Comparison of ENCODE assay signal across 2 cellular contexts in genomic region chr11:127454856-127455255, GRCh38.
TF ChIP-seq lines count a peak whose summit lies in the region.

No MANE protein-coding gene starts in this region.

TF ChIP-seq in HepG2, 621 proteins besides CTCF, POLR2A, EP300 and RAD21 (continued from another document):
- TF ChIP-seq ATF2 (CRISPR knock-in tag; IDR thresholded peaks at IDR 0.05) (no peak), ZBTB37 (CRISPR knock-in tag; IDR thresholded peaks at IDR 0.05) (no peak), SRSF4 (IDR thresholded peaks at IDR 0.05; ENCODE audit: low read depth, low read length, poor library complexity, severe bottlenecking) (no peak)
TF ChIP-seq in HepG2: peak in this region for 1.

TF ChIP-seq in H1, 55 proteins besides CTCF, POLR2A, EP300 and RAD21:
- TF ChIP-seq ATF2 (IDR thresholded peaks at IDR 0.05; ENCODE audit: low read length) (no peak), USF2 (IDR thresholded peaks at IDR 0.05; ENCODE audit: low read length) (no peak), BCL11A (IDR thresholded peaks at IDR 0.05; ENCODE audit: low read depth in 2 of 2, low read length in 2 of 2) (no peak), HDAC6 (IDR thresholded peaks at IDR 0.05; ENCODE audit: low read depth, low read length) (no peak)
